8 cellular contexts compared by ENCODE assay signal in genomic region chr7:128476402-128477335, GRCh38. TPM values are rescaled to one million over a fixed set of nuclear protein-coding genes. Genes with fewer than 3 reads are reported as not detected.
DNase-seq lines count a peak whose midpoint lies in the region; ATAC-seq lines count a peak whose summit lies in the region.
"Not testable (repeated sequence)": the region's sequence is repeated elsewhere in the genome, so short reads cannot be mapped to it uniquely, and the experiment has no call there.

Gene METTL2B, plus strand, starts transcription at chr7:128476748. Its CDS starts 18 bp downstream, at chr7:128476766.

- H3K36me3 Mint-ChIP-seq in activated CD8-positive, alpha-beta memory T cell treated with anti-CD3 and anti-CD28 coated beads, Interleukin-2, amount 10 ng/mL, durations not matched to agents 7 days and 5 days = not testable (repeated sequence)

- peak within 1 kb of the TSS; percentile 83 for H3K27ac ChIP-seq in mesodermal cell (ENCODE audit: low read depth, low read length, severe bottlenecking)

- 3 to 5% methylated on average over 37 to 41 of the region's 62 CpGs for WGBS in mesodermal cell (ENCODE audit: insufficient coverage in 2 of 2), 2 experiments

- peaks cover 18% of the 10 kb centered on the region for H3K36me3 ChIP-seq in mesodermal cell (ENCODE audit: control insufficient read depth, insufficient read depth, low read length)

- H3K4me1 Mint-ChIP-seq in activated CD8-positive, alpha-beta memory T cell treated with anti-CD3 and anti-CD28 coated beads, Interleukin-2, amount 10 ng/mL, durations not matched to agents 7 days and 5 days = peaks cover 34% of the 10 kb centered on the region

- DNase-seq in Caki2 (ENCODE audit: low read depth) (peak; percentile 93), HUDEP-2 (lab: John Stamatoyannopoulos, UW; ENCODE audit: unreplicated experiment in 76 of 76) (peak in 75 of 76 experiments; percentile 11 to 95 (median 86)), NOMO-1 treated with dmso at 0.1 percent for 144 hours (lab: John Stamatoyannopoulos, UW; ENCODE audit: unreplicated experiment) (peak; percentile 80)
- DNase-seq in activated CD8-positive, alpha-beta memory T cell treated with anti-CD3 and anti-CD28 coated beads, Interleukin-2, amount 10 ng/mL, durations not matched to agents 7 days and 5 days = peak; percentile 97
- peak; percentile 87 to 89 for DNase-seq in stimulated activated CD8-positive, alpha-beta memory T cell treated with anti-CD3 and anti-CD28 coated beads, Interleukin-15, amount 100 ng/mL, for 48 hours (ENCODE audit: low read depth in 2 of 2)

- H3K27ac Mint-ChIP-seq in activated CD8-positive, alpha-beta memory T cell treated with anti-CD3 and anti-CD28 coated beads, Interleukin-2, amount 10 ng/mL, durations not matched to agents 7 days and 5 days = peak within 1 kb of the TSS; percentile 99

- CTCF ChIA-PET in activated CD8-positive, alpha-beta memory T cell treated with anti-CD3 and anti-CD28 coated beads, Interleukin-2, amount 10 ng/mL, durations not matched to agents 7 days and 5 days (lab: Charles Lee) = interaction anchor here (1.2 to 5.2 kb wide), 3 partner anchors 17 to 407 kb away, joined by 5 to 51 read pairs (median 17); no protein-coding TSS in a partner anchor

- not testable (repeated sequence) for H3K27me3 Mint-ChIP-seq in activated CD8-positive, alpha-beta memory T cell treated with anti-CD3 and anti-CD28 coated beads, Interleukin-2, amount 10 ng/mL, durations not matched to agents 7 days and 5 days

- in situ Hi-C loops in Caki2 (cut with HindIII; ENCODE audit: low pct_unique_long_range_greater_than_20kb, low sequenced_read_pairs); endometrial microvascular endothelial cells (cut with HindIII; ENCODE audit: inconsistent ontology term, low pct_unique_long_range_greater_than_20kb, low sequenced_read_pairs): not testable (repeated sequence)

- not testable (repeated sequence) for H3K9me3 Mint-ChIP-seq in activated CD8-positive, alpha-beta memory T cell treated with anti-CD3 and anti-CD28 coated beads, Interleukin-2, amount 10 ng/mL, durations not matched to agents 7 days and 5 days (ENCODE audit: low read depth)

- ATAC-seq in GM21381 (IDR thresholded peaks at IDR 0.05; ENCODE audit: unreplicated experiment) = peak; percentile 93
- peak; percentile 93 for ATAC-seq in activated CD8-positive, alpha-beta memory T cell treated with anti-CD3 and anti-CD28 coated beads, Interleukin-2, amount 10 ng/mL, durations not matched to agents 7 days and 5 days

- H3K4me3 Mint-ChIP-seq in activated CD8-positive, alpha-beta memory T cell treated with anti-CD3 and anti-CD28 coated beads, Interleukin-2, amount 10 ng/mL, durations not matched to agents 7 days and 5 days = peak within 1 kb of the TSS; percentile 97

- H3K9me3 ChIP-seq in mesodermal cell (ENCODE audit: control insufficient read depth, low read length) = not testable (repeated sequence)

- H3K4me3 ChIP-seq in mesodermal cell (ENCODE audit: extremely low read depth, insufficient read depth, low read length, poor library complexity, severe bottlenecking) = peak within 1 kb of the TSS; percentile 70

- H3K4me1 ChIP-seq in mesodermal cell (ENCODE audit: control insufficient read depth, insufficient read depth, low read length, poor library complexity, severe bottlenecking) = not testable (repeated sequence)

RNA-seq across cellular contexts. Expression of gene METTL2B, which starts in this region (rescaled TPM):
- total RNA-seq in Caki2 (2014; rRNA removed; shearing (Covaris generic); ENCODE audit: low replicate concordance) = 17.3 and 22.4 TPM in 2 replicates
- total RNA-seq in activated CD8-positive, alpha-beta memory T cell treated with anti-CD3 and anti-CD28 coated beads, Interleukin-2, amount 10 ng/mL, durations not matched to agents 7 days and 5 days = 10 to 100 TPM; 31.3 to 38.3 TPM
- total RNA-seq in endometrial microvascular endothelial cells (ENCODE audit: inconsistent ontology term) = 24.7 TPM
- polyA plus RNA-seq in mesodermal cell (2013, experiment 1 of 2) = 19.3 TPM
- 20.6 TPM for polyA plus RNA-seq in mesodermal cell (2013, experiment 2 of 2)

Comparison
In these comparisons a context has a peak if more than half of its experiments do, and no peak if none do; other contexts are left out.
1. Peak in every context shown above with its lines: DNase-seq, ATAC-seq, H3K4me3 ChIP-seq and H3K27ac ChIP-seq.